In genomic region chr3:64728994-64729393, GRCh38 we compare ENCODE assay signal across 21 cellular contexts. TPM values are rescaled to one million over a fixed set of nuclear protein-coding genes. Genes with fewer than 3 reads are reported as not detected.
A peak's percentile ranks its signal among the peaks of the same experiment; 100 is the strongest.
DNase-seq lines count a peak whose midpoint lies in the region; ATAC-seq, FAIRE-seq and TF ChIP-seq lines count a peak whose summit lies in the region.
"Had no signal": no experiment of that assay in that cellular context is flagged by ENCODE, and none has a peak within 500 bp of the region (broad histone marks: within the 10 kb centered on the region; RNA-seq: fewer than 3 reads in every experiment).

No MANE protein-coding gene starts in this region.

- TF ChIP-seq CTCF in H1 (IDR thresholded peaks at IDR 0.05; ENCODE audit: control extremely low read depth in 1 of 3, insufficient read depth in 1 of 3, low read depth in 1 of 3, low read length in 3 of 3) = no peak
- no peak for TF ChIP-seq CTCF in left ventricle myocardium inferior (IDR thresholded peaks at IDR 0.05; ENCODE audit: borderline replicate concordance)
- no peak for TF ChIP-seq CTCF in psoas muscle (IDR thresholded peaks at IDR 0.05)
- no peak for TF ChIP-seq CTCF in osteocyte (IDR thresholded peaks at IDR 0.05)
- TF ChIP-seq CTCF in D721Med (IDR thresholded peaks at IDR 0.05; ENCODE audit: insufficient read depth, missing control alignments) = no peak
- no peak for TF ChIP-seq CTCF in foreskin fibroblast (IDR thresholded peaks at IDR 0.05; ENCODE audit: low read depth, low read length)

- H3K4ac ChIP-seq in H1 (replicated peaks; ENCODE audit: insufficient read length, low read depth, low read length) = no peak overlapping the region

- ATAC-seq in psoas muscle (peak; percentile 59 to 74 (median 64)), sciatic nerve (no peak)

- no peak overlapping the region for H2BK120ac ChIP-seq in H1 (replicated peaks; ENCODE audit: low read depth, low read length)

- WGBS in H1 (ENCODE audit: extremely low coverage in 1 of 2, insufficient coverage in 1 of 2, insufficient read length in 1 of 2, insufficient replicate concordance in 2 of 2, low coverage in 1 of 2, low lambda C conversion rate in 2 of 2, missing lambda C conversion rate in 1 of 2), 2 experiments = 95% methylated on average over 8 of the region's 8 CpGs; no CpG with 5 or more reads in 1 of the 2 experiments
- WGBS in psoas muscle, 3 donors = 45 to 75% (median 51%) methylated on average over 8 of the region's 8 CpGs

- no peak overlapping the region for H3K4me2 ChIP-seq in H1 (ENCODE audit: insufficient read depth in 1 of 2, low read depth in 2 of 2, low read length in 2 of 2)
- H3K4me2 ChIP-seq: KMS-11 had no signal

- TF ChIP-seq POLR2A in H1 (IDR thresholded peaks at IDR 0.05; ENCODE audit: control extremely low read depth in 1 of 2, low read depth in 2 of 2, low read length in 2 of 2) = no peak

- peaks cover 6% of the 10 kb centered on the region for H3K4me1 Mint-ChIP-seq in osteocyte (ENCODE audit: unreplicated experiment)
- H3K4me1 Mint-ChIP-seq: CD14-positive monocyte had no signal

- DNase-seq in Daoy (ENCODE audit: low read depth) = peak; percentile 5
- no peak for DNase-seq in H1 (ENCODE audit: low read depth in 1 of 2, low spot score in 2 of 2)
- DNase-seq in left ventricle myocardium inferior = peak; percentile 16
- peak in 1 of 2 donors; percentile 50 for DNase-seq in psoas muscle
- DNase-seq in osteocyte (ENCODE audit: extremely low spot score, unreplicated experiment) = no peak
- DNase-seq in D721Med (ENCODE audit: insufficient read length, low spot score) = no peak
- DNase-seq in sciatic nerve (ENCODE audit: low spot score) = no peak
- DNase-seq in foreskin fibroblast = no peak
- DNase-seq: 8988T, DND-41, H9, MV-4-11, NCI-H1417, NCI-H187, NCI-H2227 treated with DMSO at 0.1 percent for 48 hours, NCI-H510A treated with DMSO at 0.1 percent for 48 hours, NCI-H82, OCI-M1 had no signal

- H3K56ac ChIP-seq in H1 (replicated peaks; ENCODE audit: insufficient read length, low read depth, low read length) = no peak overlapping the region

- no peaks in the 10 kb centered on the region for H4K20me1 ChIP-seq in H1 (replicated peaks in 1 of 2; ENCODE audit: control insufficient read depth in 1 of 2, insufficient read depth in 2 of 2, low read length in 2 of 2)

- H3K27me3 Mint-ChIP-seq in osteocyte (ENCODE audit: unreplicated experiment) = peaks cover 11% of the 10 kb centered on the region

- H3K36me3 ChIP-seq in H1 (ENCODE audit: control insufficient read depth in 2 of 4, insufficient read depth in 4 of 4, low read length in 3 of 4) (no peaks in the 10 kb centered on the region), left ventricle myocardium inferior (no peaks in the 10 kb centered on the region), psoas muscle (ENCODE audit: insufficient read depth in 1 of 2, low read depth in 1 of 2) (no peaks in the 10 kb centered on the region)

- POLR2A ChIA-PET in H1 (lab: Charles Lee; ENCODE audit: partially characterized antibody) = no interaction called here

- no peak for TF ChIP-seq RAD21 in H1 (IDR thresholded peaks at IDR 0.05 in 1 of 2, conservative IDR thresholded peaks at IDR 0.05 in 1 of 2; ENCODE audit: low read depth in 2 of 2, low read length in 2 of 2)

- no peak overlapping the region for H2AK5ac ChIP-seq in H1 (ENCODE audit: low read depth, low read length)

- H2AFZ ChIP-seq in H1 (ENCODE audit: low read length) = 0 out of 2 replicates have a peak overlapping the region, but pooled peaks have one; percentile 7

- no peak for TF ChIP-seq EP300 in H1 (IDR thresholded peaks at IDR 0.05; ENCODE audit: borderline replicate concordance in 1 of 2, low read depth in 2 of 2, low read length in 2 of 2)

- CTCF ChIA-PET in H1 (lab: Charles Lee; ENCODE audit: partially characterized antibody) = no interaction called here

- H3K9me3 ChIP-seq in H1 (ENCODE audit: insufficient read depth in 2 of 2, low read depth in 1 of 2, low read length in 1 of 2) (no peaks in the 10 kb centered on the region), left ventricle myocardium inferior (replicated peaks) (no peaks in the 10 kb centered on the region), psoas muscle (no peaks in the 10 kb centered on the region)

- H2BK15ac ChIP-seq in H1 (ENCODE audit: low read length) = no peak overlapping the region

- no peak overlapping the region for H3K9ac ChIP-seq in H1 (replicated peaks in 1 of 4; ENCODE audit: extremely low read depth in 1 of 4, low read depth in 3 of 4, low read length in 3 of 4)
- H3K9ac ChIP-seq: KMS-11 had no signal

- no peaks in the 10 kb centered on the region for H3K36me3 Mint-ChIP-seq in osteocyte (ENCODE audit: unreplicated experiment)
- H3K36me3 Mint-ChIP-seq: CD14-positive monocyte had no signal

- H4K8ac ChIP-seq in H1 (ENCODE audit: extremely low read depth, insufficient read depth, low read length) = no peak overlapping the region

- intact Hi-C loops in left ventricle myocardium inferior (cut with micrococcal nuclease) (no loop called here), psoas muscle (cut with DNase I) (loop anchor here (5.0 kb wide), 3 partner anchors 37 to 178 kb away; partner anchors contain the start of gene ADAMTS9 (in 1 of the 2)), sciatic nerve (cut with DNase I) (no loop called here)

- H3K27ac Mint-ChIP-seq in osteocyte (ENCODE audit: unreplicated experiment) = no peak overlapping the region
- H3K27ac Mint-ChIP-seq: CD14-positive monocyte, H9 had no signal

- H3K23me2 ChIP-seq in H1 (ENCODE audit: low read depth, low read length) = no peaks in the 10 kb centered on the region; the same call in 1 of the 2 replicates

- no peak overlapping the region for H3K4me3 ChIP-seq in H1 (ENCODE audit: extremely low read depth in 1 of 4, insufficient read depth in 2 of 4, low read depth in 3 of 4, low read length in 4 of 4)
- no peak overlapping the region for H3K4me3 ChIP-seq in left ventricle myocardium inferior
- no peak overlapping the region for H3K4me3 ChIP-seq in psoas muscle
- H3K4me3 ChIP-seq in foreskin fibroblast (ENCODE audit: low read depth in 1 of 2, low read length in 2 of 2) = no peak overlapping the region

- FAIRE-seq in H1 (lab: Jason Lieb, UNC) (no peak), D721Med (lab: Jason Lieb, UNC) (no peak)
- FAIRE-seq: G401.6 had no signal

- no peaks in the 10 kb centered on the region for H3K79me2 ChIP-seq in H1 (ENCODE audit: control insufficient read depth in 1 of 2, insufficient read depth in 2 of 2, low read length in 2 of 2)

- H4K5ac ChIP-seq in H1 (ENCODE audit: insufficient read length, low read depth, low read length) = no peak overlapping the region

- H3K4me1 ChIP-seq in H1 (replicated peaks in 1 of 4; ENCODE audit: control insufficient read depth in 3 of 4, insufficient read depth in 4 of 4, low read length in 3 of 4) (peaks cover 0 to 6% (median 0%) of the 10 kb centered on the region in 4 experiments; a peak in 2 of 7 replicates), left ventricle myocardium inferior (peaks cover 35% of the 10 kb centered on the region), psoas muscle (peaks cover 26% of the 10 kb centered on the region)

- H3K23ac ChIP-seq in H1 (ENCODE audit: insufficient read length) = no peak overlapping the region

- no peaks in the 10 kb centered on the region for H3K79me1 ChIP-seq in H1 (ENCODE audit: low read depth, low read length)

- no peak overlapping the region for H3K18ac ChIP-seq in H1 (ENCODE audit: extremely low read depth, low read length)

- H2BK5ac ChIP-seq in H1 (ENCODE audit: low read depth, low read length) = no peak overlapping the region

- H2BK20ac ChIP-seq in H1 (ENCODE audit: low read length) = no peak overlapping the region

- H3K14ac ChIP-seq in H1 (ENCODE audit: insufficient read length) = no peak overlapping the region

- H3K9me3 Mint-ChIP-seq in osteocyte (ENCODE audit: unreplicated experiment) = no peaks in the 10 kb centered on the region
- H3K9me3 Mint-ChIP-seq: H9 had no signal

- H3K4me3 Mint-ChIP-seq in osteocyte (ENCODE audit: unreplicated experiment) = no peak overlapping the region
- H3K4me3 Mint-ChIP-seq: CD14-positive monocyte, H9 had no signal

- no peaks in the 10 kb centered on the region for H3K27me3 ChIP-seq in H1 (replicated peaks in 1 of 4; ENCODE audit: control insufficient read depth in 3 of 4, extremely low read depth in 1 of 4, insufficient read depth in 3 of 4, low read length in 3 of 4)
- no peaks in the 10 kb centered on the region for H3K27me3 ChIP-seq in left ventricle myocardium inferior (ENCODE audit: low read depth)
- no peaks in the 10 kb centered on the region for H3K27me3 ChIP-seq in psoas muscle (ENCODE audit: insufficient read depth in 3 of 3, low read length in 2 of 3)

- no peak overlapping the region for H3K27ac ChIP-seq in H1 (ENCODE audit: low read depth, low read length)
- peak overlapping the region; percentile 69 for H3K27ac ChIP-seq in left ventricle myocardium inferior (replicated peaks)
- peak overlapping the region; percentile 76 for H3K27ac ChIP-seq in psoas muscle
- H3K27ac ChIP-seq: KMS-11 had no signal

- H2BK12ac ChIP-seq in H1 (ENCODE audit: low read depth, low read length) = no peak overlapping the region

- no peak overlapping the region for H4K91ac ChIP-seq in H1 (replicated peaks; ENCODE audit: insufficient read length, low read length)

TF ChIP-seq in H1, 55 proteins besides CTCF, POLR2A, EP300 and RAD21 (continues in another document):
- TF ChIP-seq GABPA (IDR thresholded peaks at IDR 0.05; ENCODE audit: borderline replicate concordance, insufficient read depth, low read length) (no peak), CREB1 (IDR thresholded peaks at IDR 0.05) (no peak), EGR1 (IDR thresholded peaks at IDR 0.05; ENCODE audit: borderline replicate concordance, low read depth, low read length) (no peak), CHD1 (IDR thresholded peaks at IDR 0.05; ENCODE audit: low read depth, low read length) (no peak)

RNA-seq across cellular contexts. Expression of gene ADAMTS9, which starts 41.2 kb away (rescaled TPM):
- total RNA-seq in Daoy (2014; rRNA removed; shearing (Covaris generic)) = 3.1 and 3.3 TPM in 2 replicates
- total RNA-seq in H1 (2021; fragmentation: NEBNext Ultra II Directional; extraction: Animal tissue kit (Norgen Biotek cat#: 25700)) = 0.36 and 0.41 TPM in 2 replicates
- polyA plus RNA-seq in H1 (2011; rRNA removed) = 0.13 and 0.20 TPM in 2 replicates
- polyA plus RNA-seq in H1 (2011; cell fraction: cytosol; rRNA removed) = 0.27 TPM
- 0.41 TPM for polyA plus RNA-seq in H1 (2011; cell fraction: nucleus; rRNA removed)
- polyA plus RNA-seq in H1 (2012, experiment 1 of 2) = 0.32 to 0.50 TPM (median 0.38 TPM) in 4 replicates
- polyA plus RNA-seq in H1 (2012, experiment 2 of 2) = 0.28 TPM
- polyA plus RNA-seq in H1 (2013, experiment 1 of 2) = 0.36 TPM
- polyA plus RNA-seq in H1 (2013, experiment 2 of 2) = 0.29 TPM
- 1.1 and 1.2 TPM in 2 replicates for polyA minus RNA-seq in H1 (2011; rRNA and poly(A)+ RNA removed)
- 1.0 TPM for polyA minus RNA-seq in H1 (2011; cell fraction: cytosol; rRNA and poly(A)+ RNA removed)
- 1.9 TPM for polyA minus RNA-seq in H1 (2011; cell fraction: nucleus; rRNA and poly(A)+ RNA removed)
- 14.7 TPM for total RNA-seq in left ventricle myocardium inferior
- 10 to 100 TPM; 11.7 to 31.3 (median 16.7) TPM for total RNA-seq in psoas muscle
- polyA plus RNA-seq in psoas muscle = 10 to 100 TPM in 2 of 3 donors, 1 to 10 TPM in 1; 6.7 to 65.8 (median 11.2) TPM
- total RNA-seq in osteocyte = 0.94 and 1.5 TPM in 2 replicates
- total RNA-seq in sciatic nerve = 185 TPM
- polyA plus RNA-seq: CD14-positive monocyte had no signal

Comparison
In these comparisons a context has a peak if more than half of its experiments do, and no peak if none do; other contexts are left out.
1. DNase-seq: peak in Daoy (single experiment) and left ventricle myocardium inferior (single experiment); none in H1 (0 of 2), osteocyte (single experiment), D721Med (single experiment), sciatic nerve (single experiment) and foreskin fibroblast (0 of 2).
2. intact Hi-C loops: an anchor here in psoas muscle (5.0 kb wide); none called in left ventricle myocardium inferior and sciatic nerve.